ENCODE assay signal across 14 cellular contexts in the genomic region with DNA sequence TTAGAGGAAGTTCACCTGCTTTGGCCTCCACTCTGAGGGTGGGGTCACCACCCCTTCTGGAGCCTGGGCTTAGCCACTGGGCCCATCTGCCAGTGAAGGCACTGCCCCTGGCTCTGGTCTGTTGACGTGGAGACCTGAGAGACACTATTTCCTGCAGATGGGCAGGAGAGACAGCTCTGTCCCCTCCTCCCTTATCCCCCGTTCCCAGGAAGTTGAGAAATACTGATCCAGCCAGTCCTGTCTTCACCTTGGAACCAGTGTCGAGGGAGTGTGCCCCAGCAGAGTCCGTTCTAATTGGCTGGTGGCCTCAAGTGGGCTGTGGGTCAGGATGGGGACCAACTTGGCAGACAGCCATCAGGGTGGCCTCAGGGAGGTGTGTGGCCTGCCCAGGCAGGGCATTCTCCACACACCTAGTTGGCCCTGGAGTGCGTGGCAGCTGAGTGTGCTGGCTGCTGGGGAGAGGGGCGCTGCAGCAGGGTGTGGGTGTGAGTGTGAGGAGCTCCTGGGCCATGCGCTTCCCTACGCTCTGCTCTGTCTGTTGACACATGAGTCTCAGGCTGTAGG. TPM values are rescaled to one million over a fixed set of nuclear protein-coding genes. Genes with fewer than 3 reads are reported as not detected.
DNase-seq lines count a peak whose midpoint lies in the region; ATAC-seq and TF ChIP-seq lines count a peak whose summit lies in the region.
"Had no signal": no experiment of that assay in that cellular context is flagged by ENCODE, and none has a peak within 500 bp of the region (broad histone marks: within the 10 kb centered on the region; RNA-seq: fewer than 3 reads in every experiment).

No MANE protein-coding gene starts in this region.

- H2BK120ac ChIP-seq in mesendoderm (ENCODE audit: low read depth, low read length): no peak overlapping the region

- H2BK15ac ChIP-seq in mesendoderm (replicated peaks; ENCODE audit: low read depth): no peak overlapping the region

- CTCF ChIA-PET in WTC11 (lab: Charles Lee): interaction anchor here (1.0 to 3.4 kb wide), 4 partner anchors 10 to 33 kb away, joined by 3 to 24 read pairs (median 4); no protein-coding TSS in a partner anchor
- CTCF ChIA-PET in activated CD4-positive, alpha-beta memory T cell treated with anti-CD3 and anti-CD28 coated beads, Interleukin-2, amount 10 ng/mL, durations not matched to agents 7 days and 5 days (lab: Charles Lee): interaction anchor here (2.0 kb wide), 1 partner anchor 10 kb away, joined by 6 read pairs; no protein-coding TSS in a partner anchor

- POLR2A ChIA-PET in WTC11 (lab: Charles Lee): no interaction called here
- POLR2A ChIA-PET in activated CD4-positive, alpha-beta memory T cell treated with anti-CD3 and anti-CD28 coated beads, Interleukin-2, amount 10 ng/mL, durations not matched to agents 7 days and 5 days (lab: Charles Lee): no interaction called here

- no peak overlapping the region for H2BK5ac ChIP-seq in mesendoderm (ENCODE audit: low read length)

- no peak overlapping the region for H3K4ac ChIP-seq in mesendoderm (ENCODE audit: low read depth, low read length)

- no peaks in the 10 kb centered on the region; the same call in 1 of the 2 replicates for H3K36me3 Mint-ChIP-seq in WTC11
- peaks cover 54% of the 10 kb centered on the region for H3K36me3 Mint-ChIP-seq in activated CD4-positive, alpha-beta memory T cell treated with anti-CD3 and anti-CD28 coated beads, Interleukin-2, amount 10 ng/mL, durations not matched to agents 7 days and 5 days (ENCODE audit: low read depth)
- H3K36me3 Mint-ChIP-seq: activated naive CD4-positive, alpha-beta T cell treated with anti-CD3 and anti-CD28 coated beads, Interleukin-2, amount 50 U/mL, for 72 hours; natural killer cell had no signal

- H3K56ac ChIP-seq in mesendoderm (ENCODE audit: low read length): no peak overlapping the region

- TF ChIP-seq CTCF in WTC11 (IDR thresholded peaks at IDR 0.05): no peak

- H3K27ac ChIP-seq in mesendoderm (ENCODE audit: low read depth, low read length): no peak overlapping the region
- H3K27ac ChIP-seq: vagina had no signal

- H3K9me3 Mint-ChIP-seq in WTC11: no peaks in the 10 kb centered on the region
- H3K9me3 Mint-ChIP-seq in activated CD4-positive, alpha-beta memory T cell treated with anti-CD3 and anti-CD28 coated beads, Interleukin-2, amount 10 ng/mL, durations not matched to agents 7 days and 5 days: no peaks in the 10 kb centered on the region
- H3K9me3 Mint-ChIP-seq: activated CD4-positive, alpha-beta memory T cell treated with anti-CD3 and anti-CD28 coated beads for 36 hours; activated naive CD4-positive, alpha-beta T cell treated with anti-CD3 and anti-CD28 coated beads, Interleukin-2, amount 50 U/mL, for 72 hours; natural killer cell had no signal

- H3K23ac ChIP-seq in mesendoderm (ENCODE audit: low read length): no peak overlapping the region

- no peaks in the 10 kb centered on the region for H3K36me3 ChIP-seq in mesendoderm (ENCODE audit: control insufficient read depth, insufficient read depth, low read length)

- H3K27ac Mint-ChIP-seq in WTC11: no peak overlapping the region
- no peak overlapping the region for H3K27ac Mint-ChIP-seq in activated CD4-positive, alpha-beta memory T cell treated with anti-CD3 and anti-CD28 coated beads, Interleukin-2, amount 10 ng/mL, durations not matched to agents 7 days and 5 days
- H3K27ac Mint-ChIP-seq: activated CD4-positive, alpha-beta memory T cell treated with anti-CD3 and anti-CD28 coated beads for 36 hours; natural killer cell had no signal

- H3K4me3 Mint-ChIP-seq in WTC11: no peak overlapping the region
- no peak overlapping the region for H3K4me3 Mint-ChIP-seq in activated CD4-positive, alpha-beta memory T cell treated with anti-CD3 and anti-CD28 coated beads, Interleukin-2, amount 10 ng/mL, durations not matched to agents 7 days and 5 days
- H3K4me3 Mint-ChIP-seq: activated CD4-positive, alpha-beta memory T cell treated with anti-CD3 and anti-CD28 coated beads for 36 hours; natural killer cell had no signal

- no peaks in the 10 kb centered on the region for H3K4me1 Mint-ChIP-seq in WTC11
- no peaks in the 10 kb centered on the region for H3K4me1 Mint-ChIP-seq in activated CD4-positive, alpha-beta memory T cell treated with anti-CD3 and anti-CD28 coated beads, Interleukin-2, amount 10 ng/mL, durations not matched to agents 7 days and 5 days

- H3K79me1 ChIP-seq in mesendoderm (ENCODE audit: low read length): no peaks in the 10 kb centered on the region

- H3K4me2 ChIP-seq in mesendoderm (ENCODE audit: low read length): no peak overlapping the region

- ATAC-seq in WTC11 (peak; percentile 43; the same call in 1 of the 2 replicates), HG03520 (IDR thresholded peaks at IDR 0.05; ENCODE audit: unreplicated experiment) (no peak), GM21423 (IDR thresholded peaks at IDR 0.05; ENCODE audit: unreplicated experiment) (no peak), GM19328 (IDR thresholded peaks at IDR 0.05; ENCODE audit: unreplicated experiment) (no peak)
- ATAC-seq: activated naive CD4-positive, alpha-beta T cell treated with anti-CD3 and anti-CD28 coated beads, Interleukin-2, amount 50 U/mL, for 72 hours had no signal

- WGBS in mesendoderm (ENCODE audit: extremely low coverage, insufficient coverage, low lambda C conversion rate): no CpG with 5 or more reads among the region's 8 CpGs

- H3K79me2 ChIP-seq in mesendoderm (ENCODE audit: control insufficient read depth, insufficient read depth, low read length): no peaks in the 10 kb centered on the region

- H3K4me3 ChIP-seq in mesendoderm (ENCODE audit: low read length): no peak overlapping the region
- H3K4me3 ChIP-seq: vagina had no signal

- no peak overlapping the region for H4K8ac ChIP-seq in mesendoderm (ENCODE audit: low read depth, low read length)

- H3K18ac ChIP-seq in mesendoderm (ENCODE audit: low read length): no peak overlapping the region

- H2AK5ac ChIP-seq in mesendoderm (ENCODE audit: low read length): no peak overlapping the region

- peak; percentile 3 for DNase-seq in AG08396 (ENCODE audit: low spot score)
- DNase-seq in HT-29 (ENCODE audit: low spot score): peak; percentile 64
- DNase-seq in WTC11 (ENCODE audit: low spot score): no peak
- DNase-seq in mesendoderm: peak; percentile 8
- no peak for DNase-seq in activated CD4-positive, alpha-beta memory T cell treated with anti-CD3 and anti-CD28 coated beads, Interleukin-2, amount 10 ng/mL, durations not matched to agents 7 days and 5 days
- DNase-seq: activated CD4-positive, alpha-beta memory T cell treated with anti-CD3 and anti-CD28 coated beads for 36 hours; natural killer cell; T-helper 2 cell had no signal

- H3K27me3 ChIP-seq in mesendoderm (ENCODE audit: insufficient read depth, low read length, poor library complexity): no peaks in the 10 kb centered on the region
- H3K27me3 ChIP-seq: vagina had no signal

- H3K9ac ChIP-seq in mesendoderm (ENCODE audit: low read length): no peak overlapping the region

- H3K4me1 ChIP-seq in mesendoderm (ENCODE audit: control insufficient read depth, low read depth, low read length): no peaks in the 10 kb centered on the region

- H3K27me3 Mint-ChIP-seq in WTC11 (ENCODE audit: low read depth): no peaks in the 10 kb centered on the region
- H3K27me3 Mint-ChIP-seq in activated CD4-positive, alpha-beta memory T cell treated with anti-CD3 and anti-CD28 coated beads, Interleukin-2, amount 10 ng/mL, durations not matched to agents 7 days and 5 days: no peaks in the 10 kb centered on the region
- H3K27me3 Mint-ChIP-seq: activated CD4-positive, alpha-beta memory T cell treated with anti-CD3 and anti-CD28 coated beads for 36 hours had no signal

- no peak overlapping the region for H4K5ac ChIP-seq in mesendoderm (ENCODE audit: low read length)

TF ChIP-seq in WTC11, 78 proteins besides CTCF, POLR2A, EP300 and RAD21:
- no peak for TF ChIP-seq GABPB1 (CRISPR knock-in tag; IDR thresholded peaks at IDR 0.05)

RNA-seq across cellular contexts. Expression of a gene that starts 25.4 kb away (rescaled TPM):
- total RNA-seq in HT-29 (2014; rRNA removed; shearing (Covaris generic)): 15.3 and 16.9 TPM in 2 replicates
- 23.7 to 28.2 TPM (median 24.7 TPM) in 3 replicates for total RNA-seq in WTC11 (2021)
- 28.3 TPM for polyA plus RNA-seq in mesendoderm (2013, experiment 1 of 2)
- 26.1 TPM for polyA plus RNA-seq in mesendoderm (2013, experiment 2 of 2)
- total RNA-seq in activated CD4-positive, alpha-beta memory T cell treated with anti-CD3 and anti-CD28 coated beads, Interleukin-2, amount 10 ng/mL, durations not matched to agents 7 days and 5 days: 100 to 1,000 TPM; 148 to 152 TPM

RNA-seq across cellular contexts. Expression of a gene that starts 26.9 kb away (rescaled TPM):
- 0.41 TPM in 1 of 2 replicates, not detected in the other for total RNA-seq in HT-29 (2014; rRNA removed; shearing (Covaris generic))
- 4.1 to 5.4 TPM (median 4.7 TPM) in 3 replicates for total RNA-seq in WTC11 (2021)
- polyA plus RNA-seq in mesendoderm (2013, experiment 1 of 2): 8.6 TPM
- 7.7 TPM for polyA plus RNA-seq in mesendoderm (2013, experiment 2 of 2)
- 1 to 10 TPM in 1 of 2 experiments, under 1 TPM in 1; 0.86 to 1.8 TPM for total RNA-seq in activated CD4-positive, alpha-beta memory T cell treated with anti-CD3 and anti-CD28 coated beads, Interleukin-2, amount 10 ng/mL, durations not matched to agents 7 days and 5 days
- total RNA-seq: activated naive CD4-positive, alpha-beta T cell treated with anti-CD3 and anti-CD28 coated beads, Interleukin-2, amount 50 U/mL, for 72 hours; natural killer cell; skeletal muscle tissue had no signal

RNA-seq across cellular contexts. Expression of a gene that starts 33.9 kb away (rescaled TPM):
- total RNA-seq in HT-29 (2014; rRNA removed; shearing (Covaris generic)): 34.8 and 41.2 TPM in 2 replicates
- 61.4 to 68.9 TPM (median 63.4 TPM) in 3 replicates for total RNA-seq in WTC11 (2021)
- 16.2 TPM for polyA plus RNA-seq in mesendoderm (2013, experiment 1 of 2)
- polyA plus RNA-seq in mesendoderm (2013, experiment 2 of 2): 15.7 TPM
- 10 to 100 TPM; 15.0 to 15.4 TPM for total RNA-seq in activated CD4-positive, alpha-beta memory T cell treated with anti-CD3 and anti-CD28 coated beads, Interleukin-2, amount 10 ng/mL, durations not matched to agents 7 days and 5 days

RNA-seq across cellular contexts. Expression of a gene that starts 46.5 kb away (rescaled TPM):
- total RNA-seq in HT-29 (2014; rRNA removed; shearing (Covaris generic)): 38.9 and 39.1 TPM in 2 replicates
- 17.7 to 23.7 TPM (median 22.9 TPM) in 3 replicates for total RNA-seq in WTC11 (2021)
- polyA plus RNA-seq in mesendoderm (2013, experiment 1 of 2): 4.2 TPM
- polyA plus RNA-seq in mesendoderm (2013, experiment 2 of 2): 4.1 TPM
- total RNA-seq in activated CD4-positive, alpha-beta memory T cell treated with anti-CD3 and anti-CD28 coated beads, Interleukin-2, amount 10 ng/mL, durations not matched to agents 7 days and 5 days: 10 to 100 TPM; 26.5 to 28.8 TPM

Comparison
In these comparisons a context has a peak if more than half of its experiments do, and no peak if none do; other contexts are left out.
1. DNase-seq: peak in AG08396 (single experiment), HT-29 (single experiment) and mesendoderm (single experiment); none in WTC11 (single experiment) and activated CD4-positive, alpha-beta memory T cell treated with anti-CD3 and anti-CD28 coated beads, Interleukin-2, amount 10 ng/mL, durations not matched to agents 7 days and 5 days (single experiment).